8 cellular contexts compared by ENCODE assay signal in the genomic region with DNA sequence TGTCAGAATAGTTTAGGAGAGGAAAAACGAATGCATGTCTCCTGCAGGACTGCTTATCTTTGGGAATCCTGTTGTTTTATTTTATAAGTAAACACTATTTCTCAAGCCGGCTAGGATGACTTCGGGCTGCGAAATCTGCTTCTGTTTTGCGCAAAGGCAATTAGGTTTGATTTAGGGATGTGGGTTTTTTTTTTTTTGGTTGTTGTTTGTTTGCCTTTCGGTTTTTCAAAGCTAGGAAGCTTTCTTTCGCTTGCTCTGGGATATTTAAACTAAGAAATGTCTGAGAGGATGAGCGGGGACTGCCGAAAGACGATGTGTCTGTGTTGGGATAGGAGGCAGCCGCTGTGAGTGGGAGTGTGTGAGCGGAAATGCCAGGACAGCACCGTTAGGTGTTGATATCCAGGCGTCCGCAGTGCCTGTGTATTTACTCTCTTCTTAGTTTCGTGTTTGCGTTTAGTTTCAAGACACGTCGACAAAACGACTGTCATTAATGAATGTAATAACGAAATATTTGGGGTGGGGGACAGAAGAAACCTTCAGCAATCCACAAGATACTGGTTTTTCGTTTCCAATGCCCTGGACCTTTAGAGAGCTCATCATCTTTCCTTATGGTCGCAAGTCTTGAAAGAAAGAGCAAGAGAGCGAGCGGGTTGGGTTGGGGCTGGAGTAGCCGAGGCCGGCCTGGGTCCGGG. TPM values are rescaled to one million over a fixed set of nuclear protein-coding genes. Genes with fewer than 3 reads are reported as not detected.
A peak's percentile ranks its signal among the peaks of the same experiment; 100 is the strongest.
DNase-seq lines count a peak whose midpoint lies in the region; ATAC-seq and TF ChIP-seq lines count a peak whose summit lies in the region.

No MANE protein-coding gene starts in this region.

- no peak overlapping the region for H3K27ac Mint-ChIP-seq in chondrocyte (ENCODE audit: unreplicated experiment)

- no peak overlapping the region for H4K8ac ChIP-seq in trophoblast cell (ENCODE audit: low read depth, low read length)

- H3K36me3 ChIP-seq in trophoblast cell (ENCODE audit: control insufficient read depth in 1 of 2, insufficient read depth in 2 of 2, low read length in 2 of 2): no peaks in the 10 kb centered on the region

- peaks cover 6% of the 10 kb centered on the region for H3K36me3 Mint-ChIP-seq in chondrocyte (ENCODE audit: low read depth)

- TF ChIP-seq CTCF in GM10266 (IDR thresholded peaks at IDR 0.05; ENCODE audit: control insufficient read depth, insufficient read depth, low read depth, missing control alignments) (no peak), chondrocyte (IDR thresholded peaks at IDR 0.05) (no peak)

- no peak overlapping the region for H2AK5ac ChIP-seq in trophoblast cell (ENCODE audit: low read length)

- no peak overlapping the region for H3K9ac ChIP-seq in trophoblast cell (ENCODE audit: low read length)

- H3K4me2 ChIP-seq in trophoblast cell (ENCODE audit: low read length): peak overlapping the region; percentile 61

- no peak overlapping the region for H2BK12ac ChIP-seq in trophoblast cell (ENCODE audit: low read length)

- no peak overlapping the region for H3K14ac ChIP-seq in trophoblast cell (ENCODE audit: low read length)

- no peak overlapping the region for H2BK5ac ChIP-seq in trophoblast cell (ENCODE audit: low read depth, low read length, poor library complexity)

- H3K79me1 ChIP-seq in trophoblast cell (ENCODE audit: low read length): no peaks in the 10 kb centered on the region

- ATAC-seq in HG02970 (IDR thresholded peaks at IDR 0.05; ENCODE audit: low FRiP score, unreplicated experiment) (no peak), HG03439 (IDR thresholded peaks at IDR 0.05; ENCODE audit: unreplicated experiment) (no peak), HG02571 (IDR thresholded peaks at IDR 0.05; ENCODE audit: unreplicated experiment) (no peak)

- no peak overlapping the region for H3K4me3 ChIP-seq in trophoblast cell (ENCODE audit: low read depth, low read length)

- peak overlapping the region; percentile 58 for H3K4me3 Mint-ChIP-seq in chondrocyte (ENCODE audit: unreplicated experiment)

- peaks cover 8% of the 10 kb centered on the region for H3K9me3 ChIP-seq in trophoblast cell (ENCODE audit: insufficient read depth, low read depth, low read length)

- no peak overlapping the region for H4K12ac ChIP-seq in trophoblast cell (ENCODE audit: low read depth, low read length)

- H3K9me3 Mint-ChIP-seq in chondrocyte (ENCODE audit: low read depth): no peaks in the 10 kb centered on the region

- no CpG with 5 or more reads among the region's 28 CpGs for WGBS in trophoblast cell (ENCODE audit: extremely low coverage, insufficient coverage, insufficient read length)

- H2BK120ac ChIP-seq in trophoblast cell (ENCODE audit: insufficient read depth, low read length, poor library complexity): no peak overlapping the region

- no peak overlapping the region for H3K18ac ChIP-seq in trophoblast cell (ENCODE audit: low read length)

- no peak overlapping the region for H4K91ac ChIP-seq in trophoblast cell (ENCODE audit: low read depth, low read length)

- H3K4me1 ChIP-seq in trophoblast cell (ENCODE audit: control insufficient read depth in 1 of 2, insufficient read depth in 2 of 2, low read length in 2 of 2): peaks cover 26 to 33% of the 10 kb centered on the region in 2 experiments

- no peaks in the 10 kb centered on the region for H3K79me2 ChIP-seq in trophoblast cell (ENCODE audit: control insufficient read depth, insufficient read depth, low read length, poor library complexity)

- DNase-seq in GM10266 (ENCODE audit: extremely low spot score) (peak; percentile 47), NAMALWA (ENCODE audit: low spot score) (peak; percentile 24), chondrocyte (ENCODE audit: low spot score) (no peak), trophoblast cell (peak in 1 of 2 donors; percentile 21), Kasumi-1 (lab: John Stamatoyannopoulos, UW) (no peak)

- no peak overlapping the region for H3K27ac ChIP-seq in trophoblast cell (ENCODE audit: low read depth, low read length)

- H3K4ac ChIP-seq in trophoblast cell (ENCODE audit: low read depth, low read length): no peak overlapping the region

- no peak overlapping the region for H2AFZ ChIP-seq in trophoblast cell (ENCODE audit: insufficient read depth, low read length, poor library complexity)

- H3K4me1 Mint-ChIP-seq in chondrocyte (ENCODE audit: low read depth): peaks cover 47% of the 10 kb centered on the region

- no peak overlapping the region for H3K23ac ChIP-seq in trophoblast cell (ENCODE audit: low read length)

- peaks cover 72% of the 10 kb centered on the region for H3K27me3 ChIP-seq in trophoblast cell (ENCODE audit: insufficient read depth, low read length)

- peaks cover 71% of the 10 kb centered on the region for H3K27me3 Mint-ChIP-seq in chondrocyte (ENCODE audit: low read depth)

RNA-seq across cellular contexts. Expression of a gene that starts 0.6 kb away (rescaled TPM):
- total RNA-seq in chondrocyte: not detected in 3 replicates
- 0.19 and 0.29 TPM in 2 replicates for polyA plus RNA-seq in trophoblast cell (2013)

RNA-seq across cellular contexts. Expression of a gene that starts 25.9 kb away (rescaled TPM):
- total RNA-seq in chondrocyte: 111 to 120 TPM (median 117 TPM) in 3 replicates
- 82.1 and 86.6 TPM in 2 replicates for polyA plus RNA-seq in trophoblast cell (2013)

Comparison
In these comparisons a context has a peak if more than half of its experiments do, and no peak if none do; other contexts are left out.
1. DNase-seq: peak in GM10266 (single experiment) and NAMALWA (single experiment); none in chondrocyte (single experiment) and Kasumi-1 (0 of 2).